1 cellular context compared by ENCODE assay signal in the genomic region with DNA sequence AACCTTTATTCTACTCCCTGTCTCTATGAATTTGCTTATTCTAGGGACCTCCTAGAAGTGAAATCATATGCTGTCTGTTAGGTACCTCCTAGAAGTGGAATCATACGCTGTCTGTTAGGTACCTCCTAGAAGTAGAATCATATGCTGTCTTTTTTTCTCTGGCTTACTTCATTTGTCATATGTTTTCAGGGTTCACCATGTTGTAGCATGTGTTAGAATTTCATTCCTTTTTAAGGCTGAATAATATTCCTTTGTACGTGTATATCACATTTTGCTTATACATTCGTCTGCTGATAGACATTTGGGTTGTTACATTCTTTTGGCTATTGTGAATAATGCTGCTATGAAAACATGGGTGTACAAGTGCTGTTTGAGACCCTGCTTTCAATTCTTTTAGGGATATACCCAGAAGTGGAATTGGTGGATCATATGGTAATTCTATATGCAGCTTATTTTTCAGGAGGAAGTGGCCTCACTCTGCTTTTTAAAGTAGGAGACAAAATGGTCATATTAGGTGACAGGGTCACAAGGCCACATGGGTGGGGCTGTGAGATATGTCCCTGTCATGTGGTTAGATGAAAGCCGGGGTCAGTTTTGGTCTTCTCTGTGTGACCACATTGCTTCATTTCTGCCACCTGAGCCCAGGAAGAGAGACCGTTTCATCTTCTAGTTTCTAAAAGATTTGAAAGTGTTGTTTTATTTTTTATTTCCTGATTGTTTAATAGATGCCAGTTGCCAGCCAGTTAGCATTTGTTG.
TF ChIP-seq lines count a peak whose summit lies in the region.

No MANE protein-coding gene starts in this region.

TF ChIP-seq in K562, 482 proteins besides CTCF, POLR2A, EP300 and RAD21 (continued from another document and continues in another):
- TF ChIP-seq, protein P1, sequence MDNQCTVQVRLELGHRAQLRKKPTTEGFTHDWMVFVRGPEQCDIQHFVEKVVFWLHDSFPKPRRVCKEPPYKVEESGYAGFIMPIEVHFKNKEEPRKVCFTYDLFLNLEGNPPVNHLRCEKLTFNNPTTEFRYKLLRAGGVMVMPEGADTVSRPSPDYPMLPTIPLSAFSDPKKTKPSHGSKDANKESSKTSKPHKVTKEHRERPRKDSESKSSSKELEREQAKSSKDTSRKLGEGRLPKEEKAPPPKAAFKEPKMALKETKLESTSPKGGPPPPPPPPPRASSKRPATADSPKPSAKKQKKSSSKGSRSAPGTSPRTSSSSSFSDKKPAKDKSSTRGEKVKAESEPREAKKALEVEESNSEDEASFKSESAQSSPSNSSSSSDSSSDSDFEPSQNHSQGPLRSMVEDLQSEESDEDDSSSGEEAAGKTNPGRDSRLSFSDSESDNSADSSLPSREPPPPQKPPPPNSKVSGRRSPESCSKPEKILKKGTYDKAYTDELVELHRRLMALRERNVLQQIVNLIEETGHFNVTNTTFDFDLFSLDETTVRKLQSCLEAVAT (IDR thresholded peaks at IDR 0.05): no peak
- TF ChIP-seq POLR2H (tag; IDR thresholded peaks at IDR 0.05; ENCODE audit: low read depth): no peak
- TF ChIP-seq HLTF (IDR thresholded peaks at IDR 0.05): no peak
- TF ChIP-seq ELF4 (CRISPR knock-in tag; IDR thresholded peaks at IDR 0.05): no peak
- no peak for TF ChIP-seq RUNX1 (IDR thresholded peaks at IDR 0.05; ENCODE audit: low read depth)
- TF ChIP-seq, protein P2, sequence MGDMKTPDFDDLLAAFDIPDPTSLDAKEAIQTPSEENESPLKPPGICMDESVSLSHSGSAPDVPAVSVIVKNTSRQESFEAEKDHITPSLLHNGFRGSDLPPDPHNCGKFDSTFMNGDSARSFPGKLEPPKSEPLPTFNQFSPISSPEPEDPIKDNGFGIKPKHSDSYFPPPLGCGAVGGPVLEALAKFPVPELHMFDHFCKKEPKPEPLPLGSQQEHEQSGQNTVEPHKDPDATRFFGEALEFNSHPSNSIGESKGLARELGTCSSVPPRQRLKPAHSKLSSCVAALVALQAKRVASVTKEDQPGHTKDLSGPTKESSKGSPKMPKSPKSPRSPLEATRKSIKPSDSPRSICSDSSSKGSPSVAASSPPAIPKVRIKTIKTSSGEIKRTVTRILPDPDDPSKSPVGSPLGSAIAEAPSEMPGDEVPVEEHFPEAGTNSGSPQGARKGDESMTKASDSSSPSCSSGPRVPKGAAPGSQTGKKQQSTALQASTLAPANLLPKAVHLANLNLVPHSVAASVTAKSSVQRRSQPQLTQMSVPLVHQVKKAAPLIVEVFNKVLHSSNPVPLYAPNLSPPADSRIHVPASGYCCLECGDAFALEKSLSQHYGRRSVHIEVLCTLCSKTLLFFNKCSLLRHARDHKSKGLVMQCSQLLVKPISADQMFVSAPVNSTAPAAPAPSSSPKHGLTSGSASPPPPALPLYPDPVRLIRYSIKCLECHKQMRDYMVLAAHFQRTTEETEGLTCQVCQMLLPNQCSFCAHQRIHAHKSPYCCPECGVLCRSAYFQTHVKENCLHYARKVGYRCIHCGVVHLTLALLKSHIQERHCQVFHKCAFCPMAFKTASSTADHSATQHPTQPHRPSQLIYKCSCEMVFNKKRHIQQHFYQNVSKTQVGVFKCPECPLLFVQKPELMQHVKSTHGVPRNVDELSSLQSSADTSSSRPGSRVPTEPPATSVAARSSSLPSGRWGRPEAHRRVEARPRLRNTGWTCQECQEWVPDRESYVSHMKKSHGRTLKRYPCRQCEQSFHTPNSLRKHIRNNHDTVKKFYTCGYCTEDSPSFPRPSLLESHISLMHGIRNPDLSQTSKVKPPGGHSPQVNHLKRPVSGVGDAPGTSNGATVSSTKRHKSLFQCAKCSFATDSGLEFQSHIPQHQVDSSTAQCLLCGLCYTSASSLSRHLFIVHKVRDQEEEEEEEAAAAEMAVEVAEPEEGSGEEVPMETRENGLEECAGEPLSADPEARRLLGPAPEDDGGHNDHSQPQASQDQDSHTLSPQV (IDR thresholded peaks at IDR 0.05): peak; percentile 75
- TF ChIP-seq ZNF75A (CRISPR knock-in tag; IDR thresholded peaks at IDR 0.05): no peak
- TF ChIP-seq PHB (CRISPR knock-in tag; IDR thresholded peaks at IDR 0.05): no peak
- no peak for TF ChIP-seq SRSF9 (IDR thresholded peaks at IDR 0.05; ENCODE audit: borderline replicate concordance, low read depth, low read length)
- TF ChIP-seq EGR1 (conservative IDR thresholded peaks at IDR 0.05): no peak
- no peak for TF ChIP-seq TCFL5 (CRISPR knock-in tag; conservative IDR thresholded peaks at IDR 0.05)
- TF ChIP-seq, protein P3, sequence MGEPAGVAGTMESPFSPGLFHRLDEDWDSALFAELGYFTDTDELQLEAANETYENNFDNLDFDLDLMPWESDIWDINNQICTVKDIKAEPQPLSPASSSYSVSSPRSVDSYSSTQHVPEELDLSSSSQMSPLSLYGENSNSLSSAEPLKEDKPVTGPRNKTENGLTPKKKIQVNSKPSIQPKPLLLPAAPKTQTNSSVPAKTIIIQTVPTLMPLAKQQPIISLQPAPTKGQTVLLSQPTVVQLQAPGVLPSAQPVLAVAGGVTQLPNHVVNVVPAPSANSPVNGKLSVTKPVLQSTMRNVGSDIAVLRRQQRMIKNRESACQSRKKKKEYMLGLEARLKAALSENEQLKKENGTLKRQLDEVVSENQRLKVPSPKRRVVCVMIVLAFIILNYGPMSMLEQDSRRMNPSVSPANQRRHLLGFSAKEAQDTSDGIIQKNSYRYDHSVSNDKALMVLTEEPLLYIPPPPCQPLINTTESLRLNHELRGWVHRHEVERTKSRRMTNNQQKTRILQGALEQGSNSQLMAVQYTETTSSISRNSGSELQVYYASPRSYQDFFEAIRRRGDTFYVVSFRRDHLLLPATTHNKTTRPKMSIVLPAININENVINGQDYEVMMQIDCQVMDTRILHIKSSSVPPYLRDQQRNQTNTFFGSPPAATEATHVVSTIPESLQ (CRISPR knock-in tag; IDR thresholded peaks at IDR 0.05): no peak
- TF ChIP-seq RBM22 (IDR thresholded peaks at IDR 0.05; ENCODE audit: low read depth, low read length, poor library complexity, severe bottlenecking): no peak
- no peak for TF ChIP-seq TAF7 (tag; IDR thresholded peaks at IDR 0.05)
- TF ChIP-seq, protein P4, sequence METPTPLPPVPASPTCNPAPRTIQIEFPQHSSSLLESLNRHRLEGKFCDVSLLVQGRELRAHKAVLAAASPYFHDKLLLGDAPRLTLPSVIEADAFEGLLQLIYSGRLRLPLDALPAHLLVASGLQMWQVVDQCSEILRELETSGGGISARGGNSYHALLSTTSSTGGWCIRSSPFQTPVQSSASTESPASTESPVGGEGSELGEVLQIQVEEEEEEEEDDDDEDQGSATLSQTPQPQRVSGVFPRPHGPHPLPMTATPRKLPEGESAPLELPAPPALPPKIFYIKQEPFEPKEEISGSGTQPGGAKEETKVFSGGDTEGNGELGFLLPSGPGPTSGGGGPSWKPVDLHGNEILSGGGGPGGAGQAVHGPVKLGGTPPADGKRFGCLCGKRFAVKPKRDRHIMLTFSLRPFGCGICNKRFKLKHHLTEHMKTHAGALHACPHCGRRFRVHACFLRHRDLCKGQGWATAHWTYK (CRISPR knock-in tag; IDR thresholded peaks at IDR 0.05): no peak
- TF ChIP-seq, protein P5, sequence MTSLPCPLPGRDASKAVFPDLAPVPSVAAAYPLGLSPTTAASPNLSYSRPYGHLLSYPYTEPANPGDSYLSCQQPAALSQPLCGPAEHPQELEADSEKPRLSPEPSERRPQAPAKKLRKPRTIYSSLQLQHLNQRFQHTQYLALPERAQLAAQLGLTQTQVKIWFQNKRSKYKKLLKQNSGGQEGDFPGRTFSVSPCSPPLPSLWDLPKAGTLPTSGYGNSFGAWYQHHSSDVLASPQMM (CRISPR knock-in tag; IDR thresholded peaks at IDR 0.05): no peak
- no peak for TF ChIP-seq GTF2E2 (tag; IDR thresholded peaks at IDR 0.05)
- 0 out of 4 replicates have a peak, but pooled peaks of 1 of the 2 experiments have one; percentile 10 for TF ChIP-seq KDM1A (IDR thresholded peaks at IDR 0.05)
- TF ChIP-seq ZKSCAN3 (CRISPR knock-in tag; IDR thresholded peaks at IDR 0.05): no peak
- TF ChIP-seq, protein P6, sequence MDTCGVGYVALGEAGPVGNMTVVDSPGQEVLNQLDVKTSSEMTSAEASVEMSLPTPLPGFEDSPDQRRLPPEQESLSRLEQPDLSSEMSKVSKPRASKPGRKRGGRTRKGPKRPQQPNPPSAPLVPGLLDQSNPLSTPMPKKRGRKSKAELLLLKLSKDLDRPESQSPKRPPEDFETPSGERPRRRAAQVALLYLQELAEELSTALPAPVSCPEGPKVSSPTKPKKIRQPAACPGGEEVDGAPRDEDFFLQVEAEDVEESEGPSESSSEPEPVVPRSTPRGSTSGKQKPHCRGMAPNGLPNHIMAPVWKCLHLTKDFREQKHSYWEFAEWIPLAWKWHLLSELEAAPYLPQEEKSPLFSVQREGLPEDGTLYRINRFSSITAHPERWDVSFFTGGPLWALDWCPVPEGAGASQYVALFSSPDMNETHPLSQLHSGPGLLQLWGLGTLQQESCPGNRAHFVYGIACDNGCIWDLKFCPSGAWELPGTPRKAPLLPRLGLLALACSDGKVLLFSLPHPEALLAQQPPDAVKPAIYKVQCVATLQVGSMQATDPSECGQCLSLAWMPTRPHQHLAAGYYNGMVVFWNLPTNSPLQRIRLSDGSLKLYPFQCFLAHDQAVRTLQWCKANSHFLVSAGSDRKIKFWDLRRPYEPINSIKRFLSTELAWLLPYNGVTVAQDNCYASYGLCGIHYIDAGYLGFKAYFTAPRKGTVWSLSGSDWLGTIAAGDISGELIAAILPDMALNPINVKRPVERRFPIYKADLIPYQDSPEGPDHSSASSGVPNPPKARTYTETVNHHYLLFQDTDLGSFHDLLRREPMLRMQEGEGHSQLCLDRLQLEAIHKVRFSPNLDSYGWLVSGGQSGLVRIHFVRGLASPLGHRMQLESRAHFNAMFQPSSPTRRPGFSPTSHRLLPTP (IDR thresholded peaks at IDR 0.05; ENCODE audit: borderline replicate concordance, extremely low read depth, insufficient read length): no peak
- TF ChIP-seq ZNF282 (CRISPR knock-in tag; IDR thresholded peaks at IDR 0.05): no peak
- TF ChIP-seq CREB1 (IDR thresholded peaks at IDR 0.05): no peak
- TF ChIP-seq CREB1 (CRISPR knock-in tag; IDR thresholded peaks at IDR 0.05): no peak
- TF ChIP-seq U2AF1 (optimal IDR thresholded peaks at IDR 0.05; ENCODE audit: low read depth, low read length): no peak
- no peak for TF ChIP-seq POLR2G (IDR thresholded peaks at IDR 0.05; ENCODE audit: low read depth, low read length)
- TF ChIP-seq, protein P7, sequence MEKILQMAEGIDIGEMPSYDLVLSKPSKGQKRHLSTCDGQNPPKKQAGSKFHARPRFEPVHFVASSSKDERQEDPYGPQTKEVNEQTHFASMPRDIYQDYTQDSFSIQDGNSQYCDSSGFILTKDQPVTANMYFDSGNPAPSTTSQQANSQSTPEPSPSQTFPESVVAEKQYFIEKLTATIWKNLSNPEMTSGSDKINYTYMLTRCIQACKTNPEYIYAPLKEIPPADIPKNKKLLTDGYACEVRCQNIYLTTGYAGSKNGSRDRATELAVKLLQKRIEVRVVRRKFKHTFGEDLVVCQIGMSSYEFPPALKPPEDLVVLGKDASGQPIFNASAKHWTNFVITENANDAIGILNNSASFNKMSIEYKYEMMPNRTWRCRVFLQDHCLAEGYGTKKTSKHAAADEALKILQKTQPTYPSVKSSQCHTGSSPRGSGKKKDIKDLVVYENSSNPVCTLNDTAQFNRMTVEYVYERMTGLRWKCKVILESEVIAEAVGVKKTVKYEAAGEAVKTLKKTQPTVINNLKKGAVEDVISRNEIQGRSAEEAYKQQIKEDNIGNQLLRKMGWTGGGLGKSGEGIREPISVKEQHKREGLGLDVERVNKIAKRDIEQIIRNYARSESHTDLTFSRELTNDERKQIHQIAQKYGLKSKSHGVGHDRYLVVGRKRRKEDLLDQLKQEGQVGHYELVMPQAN (IDR thresholded peaks at IDR 0.05; ENCODE audit: borderline replicate concordance): no peak
- TF ChIP-seq HDAC1 (IDR thresholded peaks at IDR 0.05): no peak
- TF ChIP-seq RBBP5 (IDR thresholded peaks at IDR 0.05; ENCODE audit: borderline replicate concordance, insufficient read depth, low read length, poor library complexity, severe bottlenecking): no peak
- TF ChIP-seq KDM5B (IDR thresholded peaks at IDR 0.05; ENCODE audit: insufficient replicate concordance, low read depth, low read length): no peak
- no peak for TF ChIP-seq ZNF696 (CRISPR knock-in tag; conservative IDR thresholded peaks at IDR 0.05)
- TF ChIP-seq TEAD4 (IDR thresholded peaks at IDR 0.05; ENCODE audit: low read length): peak; percentile 36; the same call in 1 of the 2 replicates
- no peak for TF ChIP-seq TEAD4 (CRISPR knock-in tag; IDR thresholded peaks at IDR 0.05; ENCODE audit: borderline replicate concordance)
- TF ChIP-seq MEIS2 (IDR thresholded peaks at IDR 0.05; ENCODE audit: partially characterized antibody): peak; percentile 91
- TF ChIP-seq PHF21A (IDR thresholded peaks at IDR 0.05; ENCODE audit: borderline replicate concordance, low read depth): no peak
- TF ChIP-seq POU5F1 (IDR thresholded peaks at IDR 0.05; ENCODE audit: borderline replicate concordance, low read depth, low read length, partially characterized antibody): no peak
- no peak for TF ChIP-seq KAT7 (CRISPR knock-in tag; IDR thresholded peaks at IDR 0.05; ENCODE audit: borderline replicate concordance)
- TF ChIP-seq GABPA (tag; conservative IDR thresholded peaks at IDR 0.05; ENCODE audit: low read depth): no peak; the same call in 1 of the 2 replicates
- no peak for TF ChIP-seq MBD2 (IDR thresholded peaks at IDR 0.05; ENCODE audit: borderline replicate concordance, low read depth)
- TF ChIP-seq ZNF354B (CRISPR knock-in tag; IDR thresholded peaks at IDR 0.05): no peak
- no peak for TF ChIP-seq KLF1 (tag; IDR thresholded peaks at IDR 0.05)
- TF ChIP-seq, protein P8, sequence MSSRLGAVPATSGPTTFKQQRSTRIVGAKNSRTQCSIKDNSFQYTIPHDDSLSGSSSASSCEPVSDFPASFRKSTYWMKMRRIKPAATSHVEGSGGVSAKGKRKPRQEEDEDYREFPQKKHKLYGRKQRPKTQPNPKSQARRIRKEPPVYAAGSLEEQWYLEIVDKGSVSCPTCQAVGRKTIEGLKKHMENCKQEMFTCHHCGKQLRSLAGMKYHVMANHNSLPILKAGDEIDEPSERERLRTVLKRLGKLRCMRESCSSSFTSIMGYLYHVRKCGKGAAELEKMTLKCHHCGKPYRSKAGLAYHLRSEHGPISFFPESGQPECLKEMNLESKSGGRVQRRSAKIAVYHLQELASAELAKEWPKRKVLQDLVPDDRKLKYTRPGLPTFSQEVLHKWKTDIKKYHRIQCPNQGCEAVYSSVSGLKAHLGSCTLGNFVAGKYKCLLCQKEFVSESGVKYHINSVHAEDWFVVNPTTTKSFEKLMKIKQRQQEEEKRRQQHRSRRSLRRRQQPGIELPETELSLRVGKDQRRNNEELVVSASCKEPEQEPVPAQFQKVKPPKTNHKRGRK (tag; IDR thresholded peaks at IDR 0.05): no peak
